ENCODE assay signal across 21 cellular contexts in the genomic region with DNA sequence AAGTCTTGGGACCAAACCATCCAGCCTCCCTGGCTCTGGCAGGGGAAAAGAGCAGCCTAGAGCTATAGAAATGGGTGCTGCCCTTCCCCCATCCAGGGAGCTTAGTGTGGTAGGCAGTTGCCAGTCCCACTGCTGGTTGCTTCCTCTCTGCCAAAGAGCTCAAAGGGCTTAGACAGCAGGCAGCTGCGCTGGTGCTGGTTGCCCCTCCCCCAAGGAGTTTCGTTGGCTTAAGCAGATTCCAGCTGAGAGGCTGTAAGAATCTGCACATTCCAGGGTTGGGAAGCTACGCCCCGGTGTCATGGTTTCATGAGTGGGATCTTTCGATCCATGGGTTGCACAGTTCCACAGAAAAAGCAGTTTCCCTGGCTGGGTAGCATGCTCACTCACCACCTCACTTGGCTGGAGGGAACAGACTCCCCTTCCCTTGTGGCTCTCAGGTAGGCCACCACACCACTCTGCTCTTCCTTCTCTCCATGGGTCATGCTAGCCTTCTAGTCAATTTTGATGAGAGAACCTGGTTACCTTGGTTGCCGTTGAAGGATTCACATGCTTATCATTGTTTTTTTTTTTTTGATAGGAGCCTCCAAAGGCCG.
DNase-seq lines count a peak whose midpoint lies in the region; ATAC-seq and TF ChIP-seq lines count a peak whose summit lies in the region.
"Had no signal": no experiment of that assay in that cellular context is flagged by ENCODE, and none has a peak within 500 bp of the region (broad histone marks: within the 10 kb centered on the region; RNA-seq: fewer than 3 reads in every experiment).

No MANE protein-coding gene starts in this region.

- no peak overlapping the region for H2AFZ ChIP-seq in DND-41 (ENCODE audit: low read depth, low read length)
- peak overlapping the region; percentile 31 for H2AFZ ChIP-seq in neural progenitor cell (replicated peaks)

- H3K9me3 Mint-ChIP-seq in WTC11 (peaks cover 31% of the 10 kb centered on the region), neural progenitor cell (peaks cover 16% of the 10 kb centered on the region)

- TF ChIP-seq EP300 in transverse colon (IDR thresholded peaks at IDR 0.05; ENCODE audit: low read depth) = no peak

- H3K4me1 Mint-ChIP-seq in WTC11 (peaks cover 17% of the 10 kb centered on the region), neural progenitor cell (peaks cover 3% of the 10 kb centered on the region)
- H3K4me1 Mint-ChIP-seq: activated CD4-positive, alpha-beta T cell treated with anti-CD3 and anti-CD28 coated beads, Interleukin-2, amount 10 ng/mL, durations not matched to agents 24 days and 14 days; activated naive CD4-positive, alpha-beta T cell treated with anti-CD3 and anti-CD28 coated beads, Interleukin-2, amount 50 U/mL, for 24 hours had no signal

- H3K36me3 Mint-ChIP-seq in WTC11 = peaks cover 24% of the 10 kb centered on the region
- no peaks in the 10 kb centered on the region for H3K36me3 Mint-ChIP-seq in neural progenitor cell
- H3K36me3 Mint-ChIP-seq: activated naive CD4-positive, alpha-beta T cell treated with anti-CD3 and anti-CD28 coated beads, Interleukin-2, amount 50 U/mL, for 24 hours had no signal

- no peak overlapping the region for H3K9ac ChIP-seq in DND-41 (ENCODE audit: low read depth, low read length)
- no peak overlapping the region for H3K9ac ChIP-seq in neural progenitor cell

- H3K9me3 ChIP-seq in DND-41 (ENCODE audit: insufficient read depth, low read length, severe bottlenecking) = no peaks in the 10 kb centered on the region
- H3K9me3 ChIP-seq in neural progenitor cell (ENCODE audit: low read depth) = peaks cover 5% of the 10 kb centered on the region
- H3K9me3 ChIP-seq in transverse colon = peaks cover 0 to 3% of the 10 kb centered on the region in 2 donors
- H3K9me3 ChIP-seq: BE2C, gastrocnemius medialis, psoas muscle, suprapubic skin had no signal

- H3K27ac Mint-ChIP-seq in WTC11 (no peak overlapping the region), neural progenitor cell (no peak overlapping the region)
- H3K27ac Mint-ChIP-seq: activated CD4-positive, alpha-beta T cell treated with anti-CD3 and anti-CD28 coated beads, Interleukin-2, amount 10 ng/mL, durations not matched to agents 24 days and 14 days; activated naive CD4-positive, alpha-beta T cell treated with anti-CD3 and anti-CD28 coated beads, Interleukin-2, amount 50 U/mL, for 24 hours; T-helper 1 cell treated with Interleukin-12 subunit alpha and Interleukin-12 subunit beta and Interleukin-4 antibody, amounts not matched to agents 30 μg/mL and 1 μg/mL, for 36 hours had no signal

- TF ChIP-seq CTCF in DND-41 (IDR thresholded peaks at IDR 0.05; ENCODE audit: borderline replicate concordance, extremely low read depth, low read length, poor library complexity, severe bottlenecking) (no peak), WTC11 (IDR thresholded peaks at IDR 0.05) (no peak), neural progenitor cell (IDR thresholded peaks at IDR 0.05) (no peak), transverse colon (IDR thresholded peaks at IDR 0.05) (no peak)

- H3K27ac ChIP-seq in DND-41 (ENCODE audit: low read length) (no peak overlapping the region), neural progenitor cell (no peak overlapping the region), transverse colon (no peak overlapping the region)
- H3K27ac ChIP-seq: cardiac muscle cell, gastrocnemius medialis, psoas muscle, suprapubic skin had no signal

- DNase-seq in DND-41 = peak; percentile 5
- peak; percentile 97 to 99 for DNase-seq in NCI-H524 (lab: John Stamatoyannopoulos, UW)
- peak; percentile 52 for DNase-seq in WTC11 (ENCODE audit: low spot score)
- DNase-seq in neural progenitor cell (ENCODE audit: low spot score) = peak; percentile 84
- no peak for DNase-seq in DMS79 (lab: John Stamatoyannopoulos, UW)
- no peak for DNase-seq in GM19238 (ENCODE audit: insufficient read length, low spot score)
- no peak for DNase-seq in transverse colon
- DNase-seq in NCI-H1930 (lab: John Stamatoyannopoulos, UW) = no peak
- DNase-seq: activated CD4-positive, alpha-beta T cell treated with anti-CD3 and anti-CD28 coated beads, Interleukin-2, amount 10 ng/mL, durations not matched to agents 24 days and 14 days; anterior cingulate cortex; BE2C; gastrocnemius medialis; NCI-H1092 treated with DMSO at 0.1 percent for 48 hours; NCI-H2081 treated with DMSO at 0.1 percent for 48 hours; psoas muscle had no signal

- TF ChIP-seq POLR2A in transverse colon (IDR thresholded peaks at IDR 0.05) = no peak

- ATAC-seq in DND-41 (ENCODE audit: insufficient read depth, low read depth) (no peak), WTC11 (peak; percentile 96)
- ATAC-seq: gastrocnemius medialis, GM12878, Panc1, psoas muscle had no signal

- intact Hi-C loops in transverse colon (cut with DNase I; ENCODE audit: low total_unique reads) = no loop called here

- H4K20me1 ChIP-seq in DND-41 (ENCODE audit: insufficient read depth, low read length) (no peaks in the 10 kb centered on the region), neural progenitor cell (ENCODE audit: low read depth) (no peaks in the 10 kb centered on the region)

- no peaks in the 10 kb centered on the region for H3F3A ChIP-seq in neural progenitor cell (ENCODE audit: low read depth)

- H3K4me3 ChIP-seq in DND-41 (ENCODE audit: low read depth in 1 of 2, low read length in 2 of 2) (no peak overlapping the region), neural progenitor cell (no peak overlapping the region), transverse colon (no peak overlapping the region)
- H3K4me3 ChIP-seq: cardiac muscle cell, gastrocnemius medialis, GM12878, psoas muscle, suprapubic skin had no signal

- H3K4me2 ChIP-seq in DND-41 (ENCODE audit: insufficient read depth, low read length) (no peak overlapping the region), neural progenitor cell (peak overlapping the region; percentile 26)

- no peaks in the 10 kb centered on the region for H3K27me3 ChIP-seq in DND-41 (ENCODE audit: insufficient read depth, low read length, poor library complexity)
- no peaks in the 10 kb centered on the region for H3K27me3 ChIP-seq in neural progenitor cell
- H3K27me3 ChIP-seq in transverse colon = no peaks in the 10 kb centered on the region
- H3K27me3 ChIP-seq: BE2C, cardiac muscle cell, gastrocnemius medialis, suprapubic skin had no signal

- CTCF ChIA-PET in WTC11 (lab: Charles Lee) = no interaction called here

- H3K4me3 Mint-ChIP-seq in WTC11 (no peak overlapping the region), neural progenitor cell (no peak overlapping the region)
- H3K4me3 Mint-ChIP-seq: activated CD4-positive, alpha-beta T cell treated with anti-CD3 and anti-CD28 coated beads, Interleukin-2, amount 10 ng/mL, durations not matched to agents 24 days and 14 days; activated naive CD4-positive, alpha-beta T cell treated with anti-CD3 and anti-CD28 coated beads, Interleukin-2, amount 50 U/mL, for 24 hours; T-helper 1 cell treated with Interleukin-12 subunit alpha and Interleukin-12 subunit beta and Interleukin-4 antibody, amounts not matched to agents 30 μg/mL and 1 μg/mL, for 36 hours had no signal

- POLR2A ChIA-PET in WTC11 (lab: Charles Lee) = no interaction called here

- H3K36me3 ChIP-seq in DND-41 (ENCODE audit: insufficient read depth, low read length) = no peaks in the 10 kb centered on the region
- H3K36me3 ChIP-seq in neural progenitor cell = no peaks in the 10 kb centered on the region
- H3K36me3 ChIP-seq in transverse colon = no peaks in the 10 kb centered on the region
- H3K36me3 ChIP-seq: BE2C, cardiac muscle cell, gastrocnemius medialis, suprapubic skin had no signal

- 65 to 89% methylated on average over 2 to 7 of the region's 7 CpGs for WGBS in transverse colon (ENCODE audit: low coverage in 1 of 2), 2 donors

- in situ Hi-C loops in transverse colon (cut with MboI; ENCODE audit: low pct_ligation_motif_present in 1 of 4, low pct_unique_long_range_greater_than_20kb in 1 of 4, low sequenced_read_pairs in 3 of 4) = no loop called here

- H3K4me1 ChIP-seq in DND-41 (ENCODE audit: insufficient read depth, low read length) (no peaks in the 10 kb centered on the region), neural progenitor cell (peaks cover 10% of the 10 kb centered on the region), transverse colon (no peaks in the 10 kb centered on the region)
- H3K4me1 ChIP-seq: BE2C, gastrocnemius medialis, psoas muscle, suprapubic skin had no signal

- H3K79me2 ChIP-seq in DND-41 (ENCODE audit: insufficient read depth, low read length) (no peaks in the 10 kb centered on the region), neural progenitor cell (ENCODE audit: low read depth) (no peaks in the 10 kb centered on the region)

- H3K27me3 Mint-ChIP-seq in WTC11 (ENCODE audit: low read depth) = no peaks in the 10 kb centered on the region
- H3K27me3 Mint-ChIP-seq in neural progenitor cell (ENCODE audit: insufficient read depth, low read depth) = no peaks in the 10 kb centered on the region
- H3K27me3 Mint-ChIP-seq: activated CD4-positive, alpha-beta T cell treated with anti-CD3 and anti-CD28 coated beads, Interleukin-2, amount 10 ng/mL, durations not matched to agents 24 days and 14 days; activated naive CD4-positive, alpha-beta T cell treated with anti-CD3 and anti-CD28 coated beads, Interleukin-2, amount 50 U/mL, for 24 hours had no signal

TF ChIP-seq in WTC11, 78 proteins besides CTCF, POLR2A, EP300 and RAD21 (continues in another document):
- TF ChIP-seq, protein P1, sequence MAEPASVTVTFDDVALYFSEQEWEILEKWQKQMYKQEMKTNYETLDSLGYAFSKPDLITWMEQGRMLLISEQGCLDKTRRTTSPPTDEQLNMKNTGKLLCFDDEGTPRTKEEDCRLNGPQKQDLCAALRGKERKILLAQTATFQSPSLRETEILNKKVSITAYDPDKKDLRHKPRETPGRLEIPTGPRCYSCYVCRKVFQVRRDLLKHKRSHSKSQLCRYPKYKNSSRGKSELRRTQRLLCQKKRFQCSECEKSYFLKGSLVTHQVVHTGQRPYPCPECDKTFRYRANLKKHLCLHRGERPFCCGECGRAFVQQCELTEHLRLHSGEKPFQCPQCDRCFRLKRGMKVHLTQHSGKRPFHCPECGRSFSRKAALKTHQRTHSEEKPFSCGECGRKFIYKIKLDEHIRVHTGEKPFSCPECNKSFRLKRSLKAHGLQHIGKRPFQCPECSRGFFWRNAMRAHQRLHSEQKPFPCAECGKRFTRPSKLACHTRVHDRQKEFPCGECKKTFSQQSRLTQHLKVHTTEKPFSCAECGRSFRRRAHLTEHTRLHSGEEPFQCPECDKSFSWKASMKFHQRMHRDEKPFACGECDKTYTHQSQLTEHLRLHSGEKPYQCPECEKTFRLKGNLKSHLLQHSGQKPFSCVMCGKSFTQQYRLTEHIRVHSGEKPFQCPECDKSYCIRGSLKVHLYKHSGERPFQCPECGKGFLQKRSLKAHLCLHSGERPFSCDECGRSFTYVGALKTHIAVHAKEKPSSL (CRISPR knock-in tag; conservative IDR thresholded peaks at IDR 0.05) = no peak
- TF ChIP-seq, protein P2, sequence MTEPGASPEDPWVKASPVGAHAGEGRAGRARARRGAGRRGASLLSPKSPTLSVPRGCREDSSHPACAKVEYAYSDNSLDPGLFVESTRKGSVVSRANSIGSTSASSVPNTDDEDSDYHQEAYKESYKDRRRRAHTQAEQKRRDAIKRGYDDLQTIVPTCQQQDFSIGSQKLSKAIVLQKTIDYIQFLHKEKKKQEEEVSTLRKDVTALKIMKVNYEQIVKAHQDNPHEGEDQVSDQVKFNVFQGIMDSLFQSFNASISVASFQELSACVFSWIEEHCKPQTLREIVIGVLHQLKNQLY (CRISPR knock-in tag; IDR thresholded peaks at IDR 0.05) = no peak

Comparison
In these comparisons a context has a peak if more than half of its experiments do, and no peak if none do; other contexts are left out.
1. DNase-seq: peak in DND-41 (single experiment), NCI-H524 (2 of 2), WTC11 (single experiment) and neural progenitor cell (single experiment); none in DMS79 (single experiment), GM19238 (single experiment), transverse colon (single experiment) and NCI-H1930 (0 of 2).